ENCODE assay signal across 8 cellular contexts in genomic region chr16:57244463-57244766, GRCh38. TPM values are rescaled to one million over a fixed set of nuclear protein-coding genes. Genes with fewer than 3 reads are reported as not detected.
DNase-seq lines count a peak whose midpoint lies in the region; ATAC-seq and TF ChIP-seq lines count a peak whose summit lies in the region.

No MANE protein-coding gene starts in this region.

- dilution Hi-C loops in mammary epithelial cell (cut with HindIII; ENCODE audit: low sequenced_read_pairs) = no loop called here

- H3K4me2 ChIP-seq in mammary epithelial cell (ENCODE audit: insufficient read depth, low read depth, low read length) = peak overlapping the region; percentile 71

- WGBS in mammary epithelial cell (ENCODE audit: low coverage, missing lambda C conversion rate) = 6% methylated on average over 9 of the region's 9 CpGs

- H3K4me3 ChIP-seq in mammary epithelial cell (replicated peaks in 1 of 3; ENCODE audit: insufficient read depth in 1 of 3, low read depth in 2 of 3, low read length in 3 of 3) (peak overlapping the region; percentile 37 to 53 (median 39)), muscle layer of colon (ENCODE audit: low read depth in 1 of 2, low read length in 2 of 2) (peak overlapping the region; percentile 59 to 88)

- H4K20me1 ChIP-seq in mammary epithelial cell (ENCODE audit: insufficient read depth, low read length) = no peaks in the 10 kb centered on the region

- H3K4me1 ChIP-seq in mammary epithelial cell (ENCODE audit: insufficient read depth, low read length) = peaks cover 11% of the 10 kb centered on the region
- H3K4me1 ChIP-seq in muscle layer of colon (ENCODE audit: insufficient read depth, low read length) = peaks cover 9% of the 10 kb centered on the region

- no peaks in the 10 kb centered on the region for H3K9me3 ChIP-seq in mammary epithelial cell (replicated peaks; ENCODE audit: insufficient read depth, low read length)
- H3K9me3 ChIP-seq in muscle layer of colon (ENCODE audit: low read length) = no peaks in the 10 kb centered on the region

- CTCF ChIA-PET in mammary epithelial cell (lab: Charles Lee; ENCODE audit: low non-redundant PET) = no interaction called here

- intact Hi-C loops in mammary epithelial cell (cut with micrococcal nuclease) = loop anchor here (2.0 kb wide), 4 partner anchors 32 to 160 kb away; partner anchors contain the start of genes PSME3IP1 and RSPRY1

- no peaks in the 10 kb centered on the region for H3K27me3 ChIP-seq in mammary epithelial cell (ENCODE audit: insufficient read depth, low read length)
- H3K27me3 ChIP-seq in muscle layer of colon (ENCODE audit: control insufficient read depth in 1 of 2, insufficient read depth in 2 of 2, low read length in 2 of 2) = no peaks in the 10 kb centered on the region

- H3K27ac ChIP-seq in mammary epithelial cell (ENCODE audit: insufficient read depth, low read depth, low read length) = peak overlapping the region; percentile 73
- peak overlapping the region; percentile 87 for H3K27ac ChIP-seq in muscle layer of colon (ENCODE audit: low read depth, low read length)

- H2AFZ ChIP-seq in mammary epithelial cell (ENCODE audit: low read depth, low read length) = peak overlapping the region; percentile 83

- DNase-seq in mammary epithelial cell = no peak
- no peak for DNase-seq in NCI-H2171 treated with DMSO at 0.1 percent for 48 hours (lab: John Stamatoyannopoulos, UW)
- no peak for DNase-seq in GM20000 (ENCODE audit: low spot score)
- DNase-seq in GOT3 (lab: John Stamatoyannopoulos, UW) = no peak
- DNase-seq in NCI-H1436 (lab: John Stamatoyannopoulos, UW) = no peak

- ATAC-seq in GM19324 (IDR thresholded peaks at IDR 0.05; ENCODE audit: low FRiP score, unreplicated experiment) (peak; percentile 24), HG03342 (IDR thresholded peaks at IDR 0.05; ENCODE audit: unreplicated experiment) (peak; percentile 22)

- peaks cover 19% of the 10 kb centered on the region for H3K79me2 ChIP-seq in mammary epithelial cell (ENCODE audit: insufficient read depth, low read length)

- TF ChIP-seq CTCF in mammary epithelial cell (conservative IDR thresholded peaks at IDR 0.05 in 1 of 2, IDR thresholded peaks at IDR 0.05 in 1 of 2; ENCODE audit: extremely low read depth in 1 of 2, insufficient read depth in 1 of 2, low read depth in 1 of 2, low read length in 2 of 2) (no peak), GM20000 (IDR thresholded peaks at IDR 0.05; ENCODE audit: extremely low read depth, missing control alignments) (no peak)

- H3K36me3 ChIP-seq in mammary epithelial cell (ENCODE audit: insufficient read depth, low read length) = peaks cover 15% of the 10 kb centered on the region
- peaks cover 18% of the 10 kb centered on the region for H3K36me3 ChIP-seq in muscle layer of colon (ENCODE audit: insufficient read depth, low read length)

- in situ Hi-C loops in mammary epithelial cell (cut with MboI; ENCODE audit: low sequenced_read_pairs in 2 of 2) = no loop called here

- H3K9ac ChIP-seq in mammary epithelial cell (ENCODE audit: insufficient read depth, low read length) = peak overlapping the region; percentile 76
- peak overlapping the region; percentile 37 for H3K9ac ChIP-seq in muscle layer of colon (ENCODE audit: low read length)

- TSS peak; percentile 90 for BruUV-seq in mammary epithelial cell (replicated peaks; lab: Mats Ljungman, UMichigan)

RNA-seq across cellular contexts. Expression of gene ARL2BP, which starts 0.6 kb away (rescaled TPM):
- total RNA-seq in mammary epithelial cell = 10 to 100 TPM; 70.2 to 82.4 TPM
- 87.9 TPM for polyA plus RNA-seq in mammary epithelial cell
- 48.9 TPM for polyA minus RNA-seq in mammary epithelial cell

RNA-seq across cellular contexts. Expression of gene PLLP, which starts 40.1 kb away (rescaled TPM):
- total RNA-seq in mammary epithelial cell = 1 to 10 TPM; 1.7 to 2.2 TPM
- 6.3 TPM for polyA plus RNA-seq in mammary epithelial cell
- 10.4 TPM for polyA minus RNA-seq in mammary epithelial cell

RNA-seq across cellular contexts. Expression of gene RSPRY1, which starts 58.3 kb away (rescaled TPM):
- 10 to 100 TPM; 46.9 to 47.2 TPM for total RNA-seq in mammary epithelial cell
- 23.4 TPM for polyA plus RNA-seq in mammary epithelial cell
- polyA minus RNA-seq in mammary epithelial cell = 29.1 TPM

RNA-seq across cellular contexts. Expression of gene PSME3IP1, which starts 58.6 kb away (rescaled TPM):
- 10 to 100 TPM; 43.2 to 90.0 TPM for total RNA-seq in mammary epithelial cell
- 64.8 TPM for polyA plus RNA-seq in mammary epithelial cell
- 50.1 TPM for polyA minus RNA-seq in mammary epithelial cell
